8 cellular contexts compared by ENCODE assay signal in the genomic region with DNA sequence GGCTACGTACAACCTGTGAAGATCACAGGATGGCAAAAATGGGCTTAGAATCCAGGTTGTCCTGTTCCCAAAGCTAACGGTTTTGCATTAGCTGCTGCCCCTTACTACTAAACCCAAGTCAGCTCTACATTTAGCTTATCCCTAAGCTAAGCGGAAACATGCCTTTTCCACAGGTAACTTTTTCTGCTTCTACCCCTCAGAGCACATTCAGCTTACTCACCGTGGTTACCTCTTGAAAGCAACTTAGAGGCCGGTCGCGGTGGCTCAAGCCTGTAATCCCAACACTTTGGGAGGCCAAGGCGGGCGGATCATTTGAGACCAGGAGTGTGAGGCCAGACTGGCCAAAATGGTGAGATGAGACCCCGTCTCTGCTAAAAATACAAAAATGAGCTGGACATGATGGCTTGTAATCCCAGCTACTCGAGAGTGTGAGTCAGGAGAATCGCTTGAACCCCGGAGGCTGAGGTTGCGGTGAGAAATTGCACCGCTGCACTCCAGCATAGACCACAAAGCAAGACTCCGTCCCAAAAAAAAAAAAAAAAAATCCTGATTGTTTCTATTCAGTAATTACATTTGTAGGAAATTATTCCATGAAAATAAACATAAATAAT. TPM values are rescaled to one million over a fixed set of nuclear protein-coding genes. Genes with fewer than 3 reads are reported as not detected.
DNase-seq lines count a peak whose midpoint lies in the region; ATAC-seq and TF ChIP-seq lines count a peak whose summit lies in the region.

No MANE protein-coding gene starts in this region.

- WGBS in sigmoid colon, 2 donors, result 58 to 67% methylated on average over 16 of the region's 16 CpGs

- no peak for TF ChIP-seq EP300 in sigmoid colon (IDR thresholded peaks at IDR 0.05)

- peaks cover 6% of the 10 kb centered on the region; the same call in 1 of the 2 replicates for H3K36me3 ChIP-seq in WERI-Rb-1
- no peaks in the 10 kb centered on the region for H3K36me3 ChIP-seq in sigmoid colon

- intact Hi-C loops in sigmoid colon (cut with DNase I), result loop anchor here (2.0 kb wide), 1 partner anchor 50 kb away; the partner anchor contains the start of gene DENND5A

- peak overlapping the region; percentile 89 for H3K27ac ChIP-seq in WERI-Rb-1
- H3K27ac ChIP-seq in sigmoid colon, result peak overlapping the region; percentile 82 to 86 (median 84)

- H3K9me3 ChIP-seq in WERI-Rb-1 (ENCODE audit: severe bottlenecking), result no peaks in the 10 kb centered on the region
- H3K9me3 ChIP-seq in sigmoid colon, result no peaks in the 10 kb centered on the region

- H3K4me3 ChIP-seq in WERI-Rb-1 (ENCODE audit: low read depth, low read length) (peak overlapping the region; percentile 54), fibroblast of villous mesenchyme (ENCODE audit: low read depth, low read length) (peak overlapping the region; percentile 43), sigmoid colon (peak overlapping the region; percentile 72 to 100 (median 91))

- H3K4me1 ChIP-seq in sigmoid colon, result peaks cover 0 to 27% (median 16%) of the 10 kb centered on the region in 4 donors

- ATAC-seq in activated CD4-positive, CD25-positive, alpha-beta regulatory T cell treated with anti-CD3 and anti-CD28 coated beads, Interleukin-2, amount 50 U/mL, for 24 hours, result no peak
- no peak for ATAC-seq in GM21717 (IDR thresholded peaks at IDR 0.05; ENCODE audit: unreplicated experiment)

- H3K27me3 ChIP-seq in WERI-Rb-1 (ENCODE audit: insufficient read depth, low read depth, severe bottlenecking), result no peaks in the 10 kb centered on the region
- no peaks in the 10 kb centered on the region for H3K27me3 ChIP-seq in sigmoid colon

- TF ChIP-seq CTCF in WERI-Rb-1 (IDR thresholded peaks at IDR 0.05; ENCODE audit: low read depth, low read length) (no peak), fibroblast of villous mesenchyme (IDR thresholded peaks at IDR 0.05; ENCODE audit: insufficient read depth, low read depth, low read length) (no peak), sigmoid colon (IDR thresholded peaks at IDR 0.05) (no peak)

- no peak for TF ChIP-seq POLR2A in sigmoid colon (IDR thresholded peaks at IDR 0.05)

- DNase-seq in activated CD4-positive, CD25-positive, alpha-beta regulatory T cell treated with anti-CD3 and anti-CD28 coated beads, Interleukin-2, amount 50 U/mL, for 72 hours, result peak; percentile 31
- DNase-seq in WERI-Rb-1 (peak; percentile 56), fibroblast of villous mesenchyme (ENCODE audit: low read depth) (no peak), sigmoid colon (no peak), SHP77 (lab: John Stamatoyannopoulos, UW) (no peak), kidney tubule cell (ENCODE audit: low spot score) (no peak)

RNA-seq across cellular contexts. Expression of gene TMEM41B, which starts 0.8 kb away (rescaled TPM):
- total RNA-seq in fibroblast of villous mesenchyme (48.3 and 48.8 TPM in 2 replicates), sigmoid colon (10 to 100 TPM; 20.3 to 22.2 (median 20.5) TPM)
- polyA plus RNA-seq in sigmoid colon, result 10 to 100 TPM in 1 of 3 donors, 1 to 10 TPM in 2; 6.5 to 20.8 (median 6.6) TPM

RNA-seq across cellular contexts. Expression of gene DENND5A, which starts 50.0 kb away (rescaled TPM):
- 152 and 158 TPM in 2 replicates for total RNA-seq in fibroblast of villous mesenchyme
- total RNA-seq in sigmoid colon, result 100 to 1,000 TPM in 1 of 4 donors, 10 to 100 TPM in 3; 89.2 to 130 (median 95.1) TPM
- polyA plus RNA-seq in sigmoid colon, result 10 to 100 TPM in 2 of 3 donors, 1 to 10 TPM in 1; 9.7 to 19.3 (median 19.2) TPM

Comparison
In these comparisons a context has a peak if more than half of its experiments do, and no peak if none do; other contexts are left out.
1. DNase-seq: peak in activated CD4-positive, CD25-positive, alpha-beta regulatory T cell treated with anti-CD3 and anti-CD28 coated beads, Interleukin-2, amount 50 U/mL, for 72 hours (single experiment) and WERI-Rb-1 (single experiment); none in fibroblast of villous mesenchyme (single experiment), sigmoid colon (single experiment), SHP77 (0 of 2) and kidney tubule cell (single experiment).
2. Peak in every context shown above with its lines, with median percentiles within 50 percentile points of each other: H3K4me3 ChIP-seq.